Comparison of ENCODE assay signal across 17 cellular contexts in the genomic region with DNA sequence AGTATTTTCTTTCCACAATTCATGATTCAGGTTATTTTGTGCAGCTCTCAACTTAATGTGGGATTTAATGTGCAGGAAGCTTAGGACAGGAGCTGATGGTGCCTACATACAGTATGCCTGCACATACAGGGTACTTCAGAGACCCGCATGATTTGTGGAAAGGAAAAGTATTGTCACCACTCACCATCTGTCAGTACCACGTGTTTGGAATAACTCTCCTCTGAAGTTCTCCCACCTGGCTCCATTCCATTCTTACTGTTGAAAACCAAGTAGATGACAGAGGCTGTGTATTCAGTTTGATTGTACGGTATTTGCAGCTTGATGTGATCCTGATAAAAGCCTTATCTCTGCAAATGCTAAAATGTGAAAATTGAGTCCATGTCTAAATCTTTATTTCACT.
DNase-seq lines count a peak whose midpoint lies in the region; ATAC-seq and TF ChIP-seq lines count a peak whose summit lies in the region.
"Had no signal": no experiment of that assay in that cellular context is flagged by ENCODE, and none has a peak within 500 bp of the region (broad histone marks: within the 10 kb centered on the region; RNA-seq: fewer than 3 reads in every experiment).

No MANE protein-coding gene starts in this region.

- H4K8ac ChIP-seq in IMR-90 (ENCODE audit: low read depth in 2 of 2, low read length in 2 of 2) = peak overlapping the region in 1 of 2 experiments; percentile 68; a peak in 1 of 4 replicates

- peak overlapping the region; percentile 91; the same call in 1 of the 3 replicates for H2BK15ac ChIP-seq in IMR-90 (ENCODE audit: low read depth, low read length)

- H2AK5ac ChIP-seq in IMR-90 (ENCODE audit: low read depth, low read length) = no peak overlapping the region; the same call in 1 of the 2 replicates

- no peak overlapping the region for H2BK5ac ChIP-seq in IMR-90 (ENCODE audit: low read depth, low read length, poor library complexity, severe bottlenecking)

- DNase-seq in IMR-90 = peak; percentile 28
- DNase-seq in NCI-H2171 (lab: John Stamatoyannopoulos, UW) = peak; percentile 55
- DNase-seq in SHP77 (lab: John Stamatoyannopoulos, UW) = peak; percentile 61 to 79
- peak; percentile 55 for DNase-seq in inferior parietal cortex (ENCODE audit: extremely low spot score)
- no peak for DNase-seq in ecto neural progenitor cell (ENCODE audit: low spot score)
- no peak for DNase-seq in aorta
- DNase-seq in mammary epithelial cell = no peak
- DNase-seq: activated CD4-positive, CD25-positive, alpha-beta regulatory T cell treated with anti-CD3 and anti-CD28 coated beads, Interleukin-2, amount 50 U/mL, for 72 hours; activated naive CD4-positive, alpha-beta T cell treated with anti-CD3 and anti-CD28 coated beads for 36 hours; brain microvascular endothelial cell; effector CD4-positive, alpha-beta T cell; GOT3; left colon; MM.1S; stimulated activated CD4-positive, alpha-beta T cell treated with anti-CD3 and anti-CD28 coated beads, Interleukin-4, amount 100 ng/mL, for 24 hours; thyroid gland had no signal

- no peak overlapping the region for H2AK9ac ChIP-seq in IMR-90 (replicated peaks; ENCODE audit: low read depth, low read length, poor library complexity)

- TF ChIP-seq CTCF in IMR-90 (conservative IDR thresholded peaks at IDR 0.05; ENCODE audit: low read depth, low read length) (no peak), mammary epithelial cell (conservative IDR thresholded peaks at IDR 0.05 in 1 of 2, IDR thresholded peaks at IDR 0.05 in 1 of 2; ENCODE audit: extremely low read depth in 1 of 2, insufficient read depth in 1 of 2, low read depth in 1 of 2, low read length in 2 of 2) (no peak)

- dilution Hi-C loops in IMR-90 (cut with HindIII; ENCODE audit: low sequenced_read_pairs, unreplicated experiment) (no loop called here), mammary epithelial cell (cut with HindIII; ENCODE audit: low sequenced_read_pairs) (no loop called here)

- H3K79me1 ChIP-seq in IMR-90 (ENCODE audit: low read depth in 1 of 2, low read length in 2 of 2) = no peaks in the 10 kb centered on the region

- peak overlapping the region; percentile 83 for H3K18ac ChIP-seq in IMR-90 (ENCODE audit: low read depth, low read length)

- no peak overlapping the region for H3K9ac ChIP-seq in IMR-90 (ENCODE audit: low read depth, low read length)
- H3K9ac ChIP-seq in mammary epithelial cell (ENCODE audit: insufficient read depth, low read length) = no peak overlapping the region

- H4K91ac ChIP-seq in IMR-90 (ENCODE audit: insufficient read depth, low read depth, low read length) = peak overlapping the region; percentile 10; the same call in 1 of the 2 replicates

- H3K36me3 ChIP-seq in IMR-90 (ENCODE audit: control insufficient read depth, insufficient read depth, low read length) (peaks cover 12% of the 10 kb centered on the region; the same call in 1 of the 2 replicates), aorta (ENCODE audit: control insufficient read depth in 1 of 2, insufficient read depth in 2 of 2, low read length in 1 of 2) (peaks cover 4% of the 10 kb centered on the region in 2 donors), mammary epithelial cell (ENCODE audit: insufficient read depth, low read length) (no peaks in the 10 kb centered on the region)
- H3K36me3 ChIP-seq: brain microvascular endothelial cell, thyroid gland had no signal

- CTCF ChIA-PET in IMR-90 (lab: Yijun Ruan, JAX) = no interaction called here
- CTCF ChIA-PET in mammary epithelial cell (lab: Charles Lee; ENCODE audit: low non-redundant PET) = no interaction called here

- H3K4me3 ChIP-seq in IMR-90 (ENCODE audit: insufficient read depth, low read depth, low read length) (no peak overlapping the region), aorta (ENCODE audit: low read length in 2 of 2) (no peak overlapping the region), mammary epithelial cell (replicated peaks in 1 of 3; ENCODE audit: insufficient read depth in 1 of 3, low read depth in 2 of 3, low read length in 3 of 3) (no peak overlapping the region)
- H3K4me3 ChIP-seq: thyroid gland had no signal

- H3K9me1 ChIP-seq in IMR-90 (ENCODE audit: insufficient read depth, low read length) = peaks cover 8% of the 10 kb centered on the region

- no peak for ATAC-seq in IMR-90 (ENCODE audit: low read depth)
- no peak for ATAC-seq in aorta (ENCODE audit: low FRiP score)
- ATAC-seq in HG03378 (IDR thresholded peaks at IDR 0.05; ENCODE audit: unreplicated experiment) = no peak
- ATAC-seq: left colon had no signal

- no peak overlapping the region for H3K23ac ChIP-seq in IMR-90 (ENCODE audit: low read depth, low read length)

- in situ Hi-C loops in IMR-90 (cut with MboI; ENCODE audit: low sequenced_read_pairs) (no loop called here), mammary epithelial cell (cut with MboI; ENCODE audit: low sequenced_read_pairs in 2 of 2) (no loop called here)

- H3K56ac ChIP-seq in IMR-90 (ENCODE audit: extremely low read depth, insufficient read depth, low read length) = no peak overlapping the region

- intact Hi-C loops in IMR-90 (cut with micrococcal nuclease) = loop anchor here (5.0 kb wide), 2 partner anchors 197 to 282 kb away; partner anchors contain the start of gene FRY
- intact Hi-C loops in aorta (cut with DNase I) = loop anchor here in 1 of 2 donors (5.0 kb wide), 1 partner anchor 427 kb away; no protein-coding TSS in a partner anchor
- intact Hi-C loops in mammary epithelial cell (cut with micrococcal nuclease) = no loop called here

- TF ChIP-seq POLR2A in IMR-90 (IDR thresholded peaks at IDR 0.05; ENCODE audit: low read depth, low read length) = no peak

- H3K27me3 ChIP-seq in IMR-90 (ENCODE audit: control insufficient read depth, insufficient read depth, low read length) (no peaks in the 10 kb centered on the region), aorta (ENCODE audit: control insufficient read depth in 1 of 2, insufficient read depth in 2 of 2, low read length in 1 of 2) (no peaks in the 10 kb centered on the region), mammary epithelial cell (ENCODE audit: insufficient read depth, low read length) (no peaks in the 10 kb centered on the region)
- H3K27me3 ChIP-seq: brain microvascular endothelial cell, thyroid gland had no signal

- H3K79me2 ChIP-seq in mammary epithelial cell (ENCODE audit: insufficient read depth, low read length) = no peaks in the 10 kb centered on the region

- H3K4me1 ChIP-seq in IMR-90 (ENCODE audit: control insufficient read depth, insufficient read depth, low read length) (peaks cover 16% of the 10 kb centered on the region), aorta (ENCODE audit: control insufficient read depth in 1 of 2, insufficient read depth in 2 of 2, low read length in 2 of 2) (peaks cover 1 to 3% of the 10 kb centered on the region in 2 donors), mammary epithelial cell (ENCODE audit: insufficient read depth, low read length) (no peaks in the 10 kb centered on the region)
- H3K4me1 ChIP-seq: thyroid gland had no signal

- TF ChIP-seq RAD21 in IMR-90 (IDR thresholded peaks at IDR 0.05; ENCODE audit: low read length) = no peak

- H3K9me3 ChIP-seq in IMR-90 (ENCODE audit: control insufficient read depth, insufficient read depth, low read length) (no peaks in the 10 kb centered on the region), aorta (ENCODE audit: control insufficient read depth, low read length) (no peaks in the 10 kb centered on the region), mammary epithelial cell (replicated peaks; ENCODE audit: insufficient read depth, low read length) (no peaks in the 10 kb centered on the region)
- H3K9me3 ChIP-seq: thyroid gland had no signal

- H2BK120ac ChIP-seq in IMR-90 (ENCODE audit: low read depth, low read length) = peak overlapping the region; percentile 83; the same call in 1 of the 2 replicates

- POLR2A ChIA-PET in IMR-90 (lab: Charles Lee; ENCODE audit: unreplicated experiment) = no interaction called here

- peak overlapping the region; percentile 34; the same call in 1 of the 2 replicates for H3K14ac ChIP-seq in IMR-90 (replicated peaks; ENCODE audit: low read depth, low read length)

- WGBS in IMR-90 (ENCODE audit: extremely low coverage in 2 of 2, insufficient read length in 1 of 2), 2 experiments = no CpG with 5 or more reads among the region's 3 CpGs
- 38 to 51% methylated on average over 3 of the region's 3 CpGs for WGBS in aorta, 2 donors
- WGBS in mammary epithelial cell (ENCODE audit: low coverage, missing lambda C conversion rate) = 78% methylated on average over 3 of the region's 3 CpGs

- no peaks in the 10 kb centered on the region for H4K20me1 ChIP-seq in IMR-90 (ENCODE audit: insufficient read depth, low read length)
- H4K20me1 ChIP-seq in mammary epithelial cell (ENCODE audit: insufficient read depth, low read length) = no peaks in the 10 kb centered on the region

- H2AFZ ChIP-seq in IMR-90 (replicated peaks; ENCODE audit: low read length, poor library complexity) = no peak overlapping the region
- no peak overlapping the region for H2AFZ ChIP-seq in mammary epithelial cell (ENCODE audit: low read depth, low read length)

- no peak overlapping the region for H3K4ac ChIP-seq in IMR-90 (ENCODE audit: low read depth, low read length)

- BruUV-seq in IMR-90 (replicated peaks; lab: Mats Ljungman, UMichigan) (no TSS peak), mammary epithelial cell (replicated peaks; lab: Mats Ljungman, UMichigan) (no TSS peak)

- H3K27ac ChIP-seq in IMR-90 (ENCODE audit: insufficient read depth, low read length) (no peak overlapping the region), aorta (ENCODE audit: low read depth in 1 of 2, low read length in 2 of 2) (no peak overlapping the region), mammary epithelial cell (ENCODE audit: insufficient read depth, low read depth, low read length) (no peak overlapping the region)
- H3K27ac ChIP-seq: brain microvascular endothelial cell, thyroid gland had no signal

- no peak overlapping the region for H3K4me2 ChIP-seq in IMR-90 (ENCODE audit: low read depth, low read length)
- no peak overlapping the region for H3K4me2 ChIP-seq in mammary epithelial cell (ENCODE audit: insufficient read depth, low read depth, low read length)

- no peak overlapping the region for H4K5ac ChIP-seq in IMR-90 (ENCODE audit: low read depth, low read length)

- peak overlapping the region; percentile 63; the same call in 1 of the 2 replicates for H2BK20ac ChIP-seq in IMR-90 (ENCODE audit: low read depth, low read length)

TF ChIP-seq in IMR-90, 13 proteins besides CTCF, POLR2A, EP300 and RAD21:
- TF ChIP-seq MAZ (IDR thresholded peaks at IDR 0.05; ENCODE audit: borderline replicate concordance, low read depth, low read length) = no peak
- no peak for TF ChIP-seq MXI1 (IDR thresholded peaks at IDR 0.05; ENCODE audit: borderline replicate concordance, low read depth, low read length)
- TF ChIP-seq BHLHE40 (IDR thresholded peaks at IDR 0.05; ENCODE audit: low read depth, low read length) = no peak
- TF ChIP-seq RCOR1 (IDR thresholded peaks at IDR 0.05; ENCODE audit: insufficient replicate concordance, low read length) = no peak
- TF ChIP-seq NFE2L2 (IDR thresholded peaks at IDR 0.05; ENCODE audit: low read depth, low read length) = no peak
- TF ChIP-seq FOS (IDR thresholded peaks at IDR 0.05; ENCODE audit: low read depth, low read length) = no peak
TF ChIP-seq in IMR-90: peak in this region for 0.

Comparison
In these comparisons a context has a peak if more than half of its experiments do, and no peak if none do; other contexts are left out.
1. DNase-seq: peak in IMR-90 (single experiment), NCI-H2171 (single experiment), SHP77 (2 of 2) and inferior parietal cortex (single experiment); none in ecto neural progenitor cell (single experiment), aorta (0 of 2) and mammary epithelial cell (single experiment).